In genomic region chr2:88307817-88308216, GRCh38 we compare ENCODE assay signal across 8 cellular contexts.
DNase-seq lines count a peak whose midpoint lies in the region; ATAC-seq, FAIRE-seq and TF ChIP-seq lines count a peak whose summit lies in the region.

No MANE protein-coding gene starts in this region.

- CTCF ChIA-PET in CD8-positive, alpha-beta T cell (lab: Charles Lee), result interaction anchor here (0.7 to 1.3 kb wide), 3 partner anchors 36 to 117 kb away, joined by 3 to 7 read pairs (median 4); no protein-coding TSS in a partner anchor

- ATAC-seq in CD8-positive, alpha-beta T cell, result no peak
- no peak for ATAC-seq in GM18498 (IDR thresholded peaks at IDR 0.05; ENCODE audit: unreplicated experiment)

- DNase-seq in CD8-positive, alpha-beta T cell, result peak in 1 of 7 experiments; percentile 5
- no peak for DNase-seq in GM18507 (ENCODE audit: extremely low spot score, insufficient read length, low read depth)
- peak; percentile 12 for DNase-seq in RPMI7951 (ENCODE audit: low read depth)
- DNase-seq in iPS DF 6.9 (ENCODE audit: low read depth, low spot score), result peak; percentile 61
- no peak for DNase-seq in HCEC 1CT
- DNase-seq in hepatic stellate cell (ENCODE audit: low spot score), result no peak
- DNase-seq in ascending aorta (ENCODE audit: low spot score in 2 of 2), result no peak

- POLR2A ChIA-PET in CD8-positive, alpha-beta T cell (lab: Charles Lee), result no interaction called here

- H3K27me3 Mint-ChIP-seq in CD8-positive, alpha-beta T cell (ENCODE audit: low read depth), result peaks cover 18% of the 10 kb centered on the region

- no peak overlapping the region for H3K4me3 Mint-ChIP-seq in CD8-positive, alpha-beta T cell

- no peaks in the 10 kb centered on the region for H3K36me3 ChIP-seq in CD8-positive, alpha-beta T cell (ENCODE audit: insufficient read depth, low read length)
- H3K36me3 ChIP-seq in iPS DF 6.9 (ENCODE audit: control insufficient read depth, insufficient read depth, low read length) (no peaks in the 10 kb centered on the region), ascending aorta (no peaks in the 10 kb centered on the region)

- peaks cover 10% of the 10 kb centered on the region for H3K9me3 Mint-ChIP-seq in CD8-positive, alpha-beta T cell

- H3K27me3 ChIP-seq in CD8-positive, alpha-beta T cell (ENCODE audit: insufficient read depth, low read length), result no peaks in the 10 kb centered on the region
- no peaks in the 10 kb centered on the region for H3K27me3 ChIP-seq in iPS DF 6.9 (ENCODE audit: control insufficient read depth, insufficient read depth, low read length)
- H3K27me3 ChIP-seq in ascending aorta, result no peaks in the 10 kb centered on the region

- peak; percentile 38 for TF ChIP-seq CTCF in CD8-positive, alpha-beta T cell (IDR thresholded peaks at IDR 0.05)
- TF ChIP-seq CTCF in ascending aorta (IDR thresholded peaks at IDR 0.05), result no peak

- H3K4me3 ChIP-seq in CD8-positive, alpha-beta T cell (ENCODE audit: low read depth, low read length), result no peak overlapping the region
- H3K4me3 ChIP-seq in iPS DF 6.9 (ENCODE audit: low read length), result no peak overlapping the region
- no peak overlapping the region for H3K4me3 ChIP-seq in ascending aorta

- peak; percentile 18 for FAIRE-seq in GM18507 (lab: Jason Lieb, UNC)

- no peak overlapping the region for H3K27ac ChIP-seq in CD8-positive, alpha-beta T cell (ENCODE audit: low read depth, low read length)
- H3K27ac ChIP-seq in iPS DF 6.9 (ENCODE audit: low read length), result no peak overlapping the region
- no peak overlapping the region for H3K27ac ChIP-seq in ascending aorta

- intact Hi-C loops in CD8-positive, alpha-beta T cell (cut with DNase I, micrococcal nuclease), result loop anchor here (2.0 to 5.0 kb wide), 2 partner anchors 115 to 116 kb away; no protein-coding TSS in a partner anchor
- intact Hi-C loops in ascending aorta (cut with DNase I), result no loop called here

- no peaks in the 10 kb centered on the region for H3K4me1 ChIP-seq in CD8-positive, alpha-beta T cell (ENCODE audit: insufficient read depth, low read length)
- H3K4me1 ChIP-seq in iPS DF 6.9 (ENCODE audit: control insufficient read depth, insufficient read depth, low read length) (no peaks in the 10 kb centered on the region), ascending aorta (no peaks in the 10 kb centered on the region)

- no peaks in the 10 kb centered on the region for H3K9me3 ChIP-seq in CD8-positive, alpha-beta T cell (ENCODE audit: low read length)
- no peaks in the 10 kb centered on the region for H3K9me3 ChIP-seq in iPS DF 6.9 (ENCODE audit: control insufficient read depth, insufficient read depth, low read length)
- peaks cover 0 to 8% of the 10 kb centered on the region in 2 donors for H3K9me3 ChIP-seq in ascending aorta

- no peaks in the 10 kb centered on the region for H3K36me3 Mint-ChIP-seq in CD8-positive, alpha-beta T cell

- H3K4me1 Mint-ChIP-seq in CD8-positive, alpha-beta T cell (ENCODE audit: low read depth), result no peaks in the 10 kb centered on the region

- no peak overlapping the region for H3K27ac Mint-ChIP-seq in CD8-positive, alpha-beta T cell

Comparison
In these comparisons a context has a peak if more than half of its experiments do, and no peak if none do; other contexts are left out.
1. DNase-seq: peak in RPMI7951 (single experiment) and iPS DF 6.9 (single experiment); none in GM18507 (single experiment), HCEC 1CT (single experiment), hepatic stellate cell (single experiment) and ascending aorta (0 of 2).